Comparison of ENCODE assay signal across 1 cellular context in genomic region chrX:12771445-12772069, GRCh38.
TF ChIP-seq lines count a peak whose summit lies in the region.

No MANE protein-coding gene starts in this region.

TF ChIP-seq in K562, 482 proteins besides CTCF, POLR2A, EP300 and RAD21 (continued from another document and continues in another):
- TF ChIP-seq HOMEZ (CRISPR knock-in tag; IDR thresholded peaks at IDR 0.05), result no peak
- TF ChIP-seq DEAF1 (CRISPR knock-in tag; IDR thresholded peaks at IDR 0.05), result no peak
- no peak for TF ChIP-seq MXD1 (CRISPR knock-in tag; IDR thresholded peaks at IDR 0.05; ENCODE audit: borderline replicate concordance, poor library complexity, severe bottlenecking)
- no peak for TF ChIP-seq CREB3L1 (IDR thresholded peaks at IDR 0.05; ENCODE audit: borderline replicate concordance, low read depth)
- TF ChIP-seq ELK3 (CRISPR knock-in tag; IDR thresholded peaks at IDR 0.05), result no peak
- no peak for TF ChIP-seq ZNF280B (CRISPR knock-in tag; IDR thresholded peaks at IDR 0.05)
- TF ChIP-seq CBX1 (IDR thresholded peaks at IDR 0.05; ENCODE audit: low read depth), result peak; percentile 26; the same call in 1 of the 2 replicates
- TF ChIP-seq ZNF766 (CRISPR knock-in tag; conservative IDR thresholded peaks at IDR 0.05), result no peak
- 0 out of 2 replicates have a peak, but pooled peaks have one; percentile 24 for TF ChIP-seq EGR1 (conservative IDR thresholded peaks at IDR 0.05)
- peak; percentile 56 for TF ChIP-seq SMC3 (conservative IDR thresholded peaks at IDR 0.05; ENCODE audit: insufficient read depth, low read depth, low read length)
- TF ChIP-seq MAZ (CRISPR knock-in tag; conservative IDR thresholded peaks at IDR 0.05 in 1 of 2, IDR thresholded peaks at IDR 0.05 in 1 of 2), result no peak
- TF ChIP-seq CBFA2T2 (conservative IDR thresholded peaks at IDR 0.05), result no peak
- no peak for TF ChIP-seq ZNF124 (CRISPR knock-in tag; IDR thresholded peaks at IDR 0.05)
- no peak for TF ChIP-seq ELF1 (tag; IDR thresholded peaks at IDR 0.05)
- TF ChIP-seq ILK (tag; IDR thresholded peaks at IDR 0.05; ENCODE audit: borderline replicate concordance, low read depth), result no peak
- 0 out of 2 replicates have a peak, but pooled peaks have one; percentile 58 for TF ChIP-seq XRCC5 (IDR thresholded peaks at IDR 0.05; ENCODE audit: low read depth, low read length)
- peak in 1 of 2 experiments; percentile 61; a peak in 1 of 4 replicates for TF ChIP-seq TEAD1 (CRISPR knock-in tag; IDR thresholded peaks at IDR 0.05)
- no peak for TF ChIP-seq RFX1 (IDR thresholded peaks at IDR 0.05)
- TF ChIP-seq SAFB (IDR thresholded peaks at IDR 0.05; ENCODE audit: borderline replicate concordance, low read depth, low read length), result peak; percentile 47; the same call in 1 of the 2 replicates
- TF ChIP-seq MBD1 (CRISPR knock-in tag; IDR thresholded peaks at IDR 0.05), result no peak
- no peak for TF ChIP-seq TRIM24 (IDR thresholded peaks at IDR 0.05)
- no peak for TF ChIP-seq THRB (CRISPR knock-in tag; conservative IDR thresholded peaks at IDR 0.05)
- peak; percentile 88 for TF ChIP-seq ZFP36 (IDR thresholded peaks at IDR 0.05; ENCODE audit: low read depth, low read length, partially characterized antibody)
- TF ChIP-seq XRCC4 (IDR thresholded peaks at IDR 0.05; ENCODE audit: extremely low read depth, insufficient read depth, insufficient read length), result no peak
- peak; percentile 12; the same call in 1 of the 2 replicates for TF ChIP-seq STAG1 (CRISPR knock-in tag; IDR thresholded peaks at IDR 0.05; ENCODE audit: borderline replicate concordance)
- no peak for TF ChIP-seq ETV5 (CRISPR knock-in tag; IDR thresholded peaks at IDR 0.05; ENCODE audit: low read depth)
- TF ChIP-seq FOXP1 (CRISPR knock-in tag; IDR thresholded peaks at IDR 0.05), result no peak
- TF ChIP-seq AFF1 (IDR thresholded peaks at IDR 0.05; ENCODE audit: low read depth in 1 of 2, partially characterized antibody in 2 of 2), result peak in 1 of 2 experiments; percentile 61
- peak; percentile 33; the same call in 1 of the 2 replicates for TF ChIP-seq RB1 (IDR thresholded peaks at IDR 0.05; ENCODE audit: low read depth)
- TF ChIP-seq PPARD (CRISPR knock-in tag; IDR thresholded peaks at IDR 0.05), result no peak
- peak; percentile 100 for TF ChIP-seq BRD9 (IDR thresholded peaks at IDR 0.05; ENCODE audit: low read depth, partially characterized antibody)
- peak; percentile 82; the same call in 1 of the 2 replicates for TF ChIP-seq SMARCA5 (IDR thresholded peaks at IDR 0.05)
- no peak for TF ChIP-seq ZBTB9 (CRISPR knock-in tag; IDR thresholded peaks at IDR 0.05)
- no peak for TF ChIP-seq POLR2G (IDR thresholded peaks at IDR 0.05; ENCODE audit: low read depth, low read length)
- no peak for TF ChIP-seq KDM4B (IDR thresholded peaks at IDR 0.05; ENCODE audit: borderline replicate concordance in 2 of 2, low read depth in 1 of 2)
- TF ChIP-seq ATF2 (CRISPR knock-in tag; IDR thresholded peaks at IDR 0.05), result no peak
- no peak for TF ChIP-seq ZNF263 (CRISPR knock-in tag; IDR thresholded peaks at IDR 0.05; ENCODE audit: borderline replicate concordance)
- no peak for TF ChIP-seq LARP7 (IDR thresholded peaks at IDR 0.05)
- TF ChIP-seq L3MBTL2 (IDR thresholded peaks at IDR 0.05), result no peak
- peak in 1 of 2 experiments; percentile 69; a peak in 2 of 4 replicates for TF ChIP-seq MLLT1 (IDR thresholded peaks at IDR 0.05)
- TF ChIP-seq NRF1 (conservative IDR thresholded peaks at IDR 0.05 in 1 of 2, IDR thresholded peaks at IDR 0.05 in 1 of 2), result no peak
- no peak for TF ChIP-seq COPS2 (conservative IDR thresholded peaks at IDR 0.05)
- TF ChIP-seq ZBTB1 (CRISPR knock-in tag; IDR thresholded peaks at IDR 0.05; ENCODE audit: borderline replicate concordance, low read depth), result no peak
